In genomic region chr10:105473170-105473569, GRCh38 we compare ENCODE assay signal across 26 cellular contexts.
A peak's percentile ranks its signal among the peaks of the same experiment; 100 is the strongest.
DNase-seq lines count a peak whose midpoint lies in the region; ATAC-seq and TF ChIP-seq lines count a peak whose summit lies in the region.
"Had no signal": no experiment of that assay in that cellular context is flagged by ENCODE, and none has a peak within 500 bp of the region (broad histone marks: within the 10 kb centered on the region; RNA-seq: fewer than 3 reads in every experiment).

No MANE protein-coding gene starts in this region.

- no peaks in the 10 kb centered on the region for H3K4me1 ChIP-seq in heart left ventricle
- no peaks in the 10 kb centered on the region for H3K4me1 ChIP-seq in aorta (ENCODE audit: control insufficient read depth in 1 of 2, insufficient read depth in 2 of 2, low read length in 2 of 2)
- H3K4me1 ChIP-seq: BLaER1 treated with 17β-estradiol and CSF1 and Interleukin-3, amounts not matched to agents 10 nM and 100 nM; Caco-2 had no signal

- WGBS in heart left ventricle, 4 donors, result 22 to 41% (median 28%) methylated on average over 4 of the region's 4 CpGs
- 12 to 16% methylated on average over 4 of the region's 4 CpGs for WGBS in aorta, 2 donors

- DNase-seq in NCI-H1105 treated with DMSO at 0.1 percent for 48 hours (lab: John Stamatoyannopoulos, UW), result peak; percentile 8
- DNase-seq in NCI-H1105 (lab: John Stamatoyannopoulos, UW), result no peak
- peak in 4 of 5 donors; percentile 4 to 43 (median 22) for DNase-seq in heart left ventricle
- DNase-seq in kidney glomerular epithelial cell (lab: John Stamatoyannopoulos, UW), result peak; percentile 33
- DNase-seq in retinal pigment epithelial cell (ENCODE audit: low read depth), result peak; percentile 52
- DNase-seq in SHP77 (lab: John Stamatoyannopoulos, UW), result no peak
- DNase-seq in aorta, result no peak
- DNase-seq: ACHN; Caco-2; CD4-positive, alpha-beta memory T cell; GM23248; H9; HFFc6; MG63; NCI-H2029 treated with DMSO at 0.1 percent for 48 hours; NCI-H226; NCI-H510A treated with DMSO at 0.1 percent for 48 hours; SHP77 treated with DMSO at 0.1 percent for 48 hours; SW 1271 had no signal

- TF ChIP-seq CTCF in heart left ventricle (IDR thresholded peaks at IDR 0.05) (no peak), retinal pigment epithelial cell (conservative IDR thresholded peaks at IDR 0.05; ENCODE audit: low read depth, low read length) (no peak)

- H3K27ac ChIP-seq in heart left ventricle, result peak overlapping the region in 3 of 12 donors; percentile 19 to 47 (median 22)
- H3K27ac ChIP-seq in aorta (ENCODE audit: low read depth in 1 of 2, low read length in 2 of 2), result no peak overlapping the region
- H3K27ac ChIP-seq: 22Rv1; BLaER1 treated with 17β-estradiol and CSF1 and Interleukin-3, amounts not matched to agents 10 nM and 100 nM; GM23248; HL-60; SK-N-MC had no signal

- H3K27me3 ChIP-seq in heart left ventricle (no peaks in the 10 kb centered on the region), aorta (ENCODE audit: control insufficient read depth in 1 of 2, insufficient read depth in 2 of 2, low read length in 1 of 2) (no peaks in the 10 kb centered on the region)
- H3K27me3 ChIP-seq: BLaER1 treated with 17β-estradiol and CSF1 and Interleukin-3, amounts not matched to agents 10 nM and 100 nM; MG63 had no signal

- ATAC-seq in heart left ventricle (peak in 3 of 4 donors; percentile 63 to 78 (median 66)), aorta (ENCODE audit: low FRiP score) (no peak), GM21381 (IDR thresholded peaks at IDR 0.05; ENCODE audit: unreplicated experiment) (no peak)
- ATAC-seq: HepG2, K562 had no signal

- intact Hi-C loops in heart left ventricle (cut with DNase I), result no loop called here
- intact Hi-C loops in aorta (cut with DNase I), result no loop called here

- H3K36me3 ChIP-seq in heart left ventricle (no peaks in the 10 kb centered on the region), aorta (ENCODE audit: control insufficient read depth in 1 of 2, insufficient read depth in 2 of 2, low read length in 1 of 2) (no peaks in the 10 kb centered on the region)
- H3K36me3 ChIP-seq: BLaER1 treated with 17β-estradiol and CSF1 and Interleukin-3, amounts not matched to agents 10 nM and 100 nM; MG63 had no signal

- H3K9me3 ChIP-seq in heart left ventricle, result peaks cover 0 to 4% (median 0%) of the 10 kb centered on the region in 12 donors
- H3K9me3 ChIP-seq in aorta (ENCODE audit: control insufficient read depth, low read length), result no peaks in the 10 kb centered on the region
- H3K9me3 ChIP-seq: BLaER1 treated with 17β-estradiol and CSF1 and Interleukin-3, amounts not matched to agents 10 nM and 100 nM; Caco-2; MG63 had no signal

- H3K4me3 ChIP-seq in heart left ventricle (peak overlapping the region in 3 of 12 donors; percentile 8 to 25 (median 9)), retinal pigment epithelial cell (ENCODE audit: low read length) (no peak overlapping the region), aorta (ENCODE audit: low read length in 2 of 2) (no peak overlapping the region)
- H3K4me3 ChIP-seq: BLaER1 treated with 17β-estradiol and CSF1 and Interleukin-3, amounts not matched to agents 10 nM and 100 nM; GM23248; K562; MG63; SK-N-MC had no signal

- TF ChIP-seq POLR2A in heart left ventricle (IDR thresholded peaks at IDR 0.05), result no peak

Comparison
In these comparisons a context has a peak if more than half of its experiments do, and no peak if none do; other contexts are left out.
1. DNase-seq: peak in NCI-H1105 treated with DMSO at 0.1 percent for 48 hours (single experiment), heart left ventricle (4 of 5), kidney glomerular epithelial cell (single experiment) and retinal pigment epithelial cell (single experiment); none in NCI-H1105 (single experiment), SHP77 (0 of 2) and aorta (0 of 2).
2. ATAC-seq: peak in heart left ventricle (3 of 4); none in aorta (single experiment) and GM21381 (single experiment).